11 cellular contexts compared by ENCODE assay signal in genomic region chr6:165574770-165575549, GRCh38.
DNase-seq lines count a peak whose midpoint lies in the region; ATAC-seq and TF ChIP-seq lines count a peak whose summit lies in the region.
"Had no signal": no experiment of that assay in that cellular context is flagged by ENCODE, and none has a peak within 500 bp of the region (broad histone marks: within the 10 kb centered on the region; RNA-seq: fewer than 3 reads in every experiment).

No MANE protein-coding gene starts in this region.

- H3K4me3 ChIP-seq in heart left ventricle (no peak overlapping the region), epithelial cell of proximal tubule (ENCODE audit: low read depth, low read length) (no peak overlapping the region), stomach (no peak overlapping the region)

- intact Hi-C loops in heart left ventricle (cut with DNase I): loop anchor here in 6 of 10 donors (5.0 to 10.0 kb wide), 3 partner anchors 70 to 87 kb away; partner anchors contain the start of gene PDE10A (in 5 of the 6)
- intact Hi-C loops in left ventricle myocardium superior (cut with micrococcal nuclease): no loop called here
- intact Hi-C loops in stomach (cut with DNase I; ENCODE audit: low total_unique reads): no loop called here

- DNase-seq in heart left ventricle (no peak), left ventricle myocardium superior (no peak), NCI-H226 (peak; percentile 66), epithelial cell of proximal tubule (ENCODE audit: low read depth) (peak; percentile 82), stomach (no peak), ureter (ENCODE audit: low spot score) (no peak), SK-N-DZ (ENCODE audit: low spot score) (no peak)
- DNase-seq: DMS79; nucleus accumbens; stimulated activated CD4-positive, alpha-beta T cell treated with anti-CD3 and anti-CD28 coated beads, Interleukin-4, amount 100 ng/mL, for 24 hours had no signal

- H3K27me3 ChIP-seq in heart left ventricle (no peaks in the 10 kb centered on the region), stomach (no peaks in the 10 kb centered on the region)

- H3K27ac ChIP-seq in heart left ventricle: peak overlapping the region in 8 of 12 donors; percentile 0 to 68 (median 34)
- H3K27ac ChIP-seq in stomach: peak overlapping the region in 3 of 5 donors; percentile 60 to 78 (median 64)

- 72 to 87% (median 80%) methylated on average over 4 of the region's 4 CpGs for WGBS in heart left ventricle, 4 donors
- WGBS in stomach, 5 donors: 53 to 65% (median 58%) methylated on average over 4 of the region's 4 CpGs

- TF ChIP-seq CTCF in heart left ventricle (IDR thresholded peaks at IDR 0.05) (no peak), epithelial cell of proximal tubule (conservative IDR thresholded peaks at IDR 0.05; ENCODE audit: low read depth, low read length) (no peak), stomach (IDR thresholded peaks at IDR 0.05) (no peak)

- TF ChIP-seq POLR2A in heart left ventricle (IDR thresholded peaks at IDR 0.05) (no peak), stomach (IDR thresholded peaks at IDR 0.05) (no peak)

- peaks cover 0 to 29% (median 20%) of the 10 kb centered on the region in 12 donors for H3K4me1 ChIP-seq in heart left ventricle
- H3K4me1 ChIP-seq in stomach: peaks cover 0 to 14% (median 0%) of the 10 kb centered on the region in 4 donors

- ATAC-seq in heart left ventricle (peak in 1 of 4 donors; percentile 42), left ventricle myocardium superior (no peak), GM19397 (IDR thresholded peaks at IDR 0.05; ENCODE audit: unreplicated experiment) (no peak)

- H3K36me3 ChIP-seq in heart left ventricle (no peaks in the 10 kb centered on the region), stomach (no peaks in the 10 kb centered on the region)

- TF ChIP-seq EP300 in stomach (IDR thresholded peaks at IDR 0.05): no peak

- H3K9me3 ChIP-seq in heart left ventricle (peaks cover 0 to 5% (median 0%) of the 10 kb centered on the region in 12 donors), stomach (no peaks in the 10 kb centered on the region)

Comparison
In these comparisons a context has a peak if more than half of its experiments do, and no peak if none do; other contexts are left out.
1. intact Hi-C loops: an anchor here in heart left ventricle (5.0 to 10.0 kb wide); none called in left ventricle myocardium superior and stomach.
2. DNase-seq: peak in NCI-H226 (single experiment) and epithelial cell of proximal tubule (single experiment); none in heart left ventricle (0 of 5), left ventricle myocardium superior (single experiment), stomach (single experiment), ureter (single experiment) and SK-N-DZ (single experiment).